16 cellular contexts compared by ENCODE assay signal in genomic region chr16:85319984-85320440, GRCh38.
"Had no signal": no experiment of that assay in that cellular context is flagged by ENCODE, and none has a peak within 500 bp of the region (broad histone marks: within the 10 kb centered on the region; RNA-seq: fewer than 3 reads in every experiment).

No MANE protein-coding gene starts in this region.

- H3K9me3 ChIP-seq: lower lobe of right lung, ovary, vagina had no signal

- H3K27me3 Mint-ChIP-seq: activated T-helper 17 cell treated with anti-CD3 and anti-CD28 coated beads, Interleukin-2, amount 50 U/mL, for 72 hours; stimulated activated naive CD8-positive, alpha-beta T cell treated with anti-CD3 and anti-CD28 coated beads, Interleukin-15, Interleukin-2, amounts not matched to agents 100 ng/mL and 50 ng/mL, for 24 hours; T-cell had no signal

- H3K36me3 ChIP-seq: lower lobe of right lung, ovary, vagina had no signal

- H3K36me3 Mint-ChIP-seq: T-cell had no signal

- H3K27ac Mint-ChIP-seq: activated T-helper 17 cell treated with anti-CD3 and anti-CD28 coated beads, Interleukin-2, amount 50 U/mL, for 72 hours; stimulated activated naive CD8-positive, alpha-beta T cell treated with anti-CD3 and anti-CD28 coated beads, Interleukin-15, Interleukin-2, amounts not matched to agents 100 ng/mL and 50 ng/mL, for 24 hours; T-cell had no signal

- H3K27ac ChIP-seq: lower lobe of right lung, ovary had no signal

- H3K4me3 ChIP-seq: lower lobe of right lung, ovary, vagina had no signal

- H3K4me1 Mint-ChIP-seq: activated T-helper 17 cell treated with anti-CD3 and anti-CD28 coated beads, Interleukin-2, amount 50 U/mL, for 72 hours had no signal

- DNase-seq: activated CD4-positive, alpha-beta T cell treated with anti-CD3 and anti-CD28 coated beads, Interleukin-2, amount 50 U/mL, for 48 hours; activated CD4-positive, CD25-positive, alpha-beta regulatory T cell treated with anti-CD3 and anti-CD28 coated beads, Interleukin-2, amount 50 U/mL, for 72 hours; activated naive CD4-positive, alpha-beta T cell treated with Interleukin-2 at 50 U/mL for 16 hours; aorta; left colon; lower lobe of right lung; ovary; stimulated activated CD4-positive, alpha-beta T cell treated with anti-CD3 and anti-CD28 coated beads, Interleukin-4, amount 100 ng/mL, for 4 hours; stimulated activated CD8-positive, alpha-beta memory T cell treated with anti-CD3 and anti-CD28 coated beads, Interleukin-4, amount 100 ng/mL, for 48 hours; T-cell; T1000 had no signal

- FAIRE-seq: islet of Langerhans had no signal

- H3K4me3 Mint-ChIP-seq: activated T-helper 17 cell treated with anti-CD3 and anti-CD28 coated beads, Interleukin-2, amount 50 U/mL, for 72 hours; mesothelial cell of epicardium; stimulated activated naive CD8-positive, alpha-beta T cell treated with anti-CD3 and anti-CD28 coated beads, Interleukin-15, Interleukin-2, amounts not matched to agents 100 ng/mL and 50 ng/mL, for 24 hours; T-cell had no signal

- H3K9me3 Mint-ChIP-seq: activated T-helper 17 cell treated with anti-CD3 and anti-CD28 coated beads, Interleukin-2, amount 50 U/mL, for 72 hours; stimulated activated naive CD8-positive, alpha-beta T cell treated with anti-CD3 and anti-CD28 coated beads, Interleukin-15, Interleukin-2, amounts not matched to agents 100 ng/mL and 50 ng/mL, for 24 hours had no signal

- H3K27me3 ChIP-seq: ovary, vagina had no signal

- ATAC-seq: activated T-helper 17 cell treated with anti-CD3 and anti-CD28 coated beads, Interleukin-2, amount 50 U/mL, for 72 hours; left colon; lower lobe of right lung; T-cell had no signal
